In genomic region chr4:55089922-55090321, GRCh38 we compare ENCODE assay signal across 27 cellular contexts. TPM values are rescaled to one million over a fixed set of nuclear protein-coding genes. Genes with fewer than 3 reads are reported as not detected.
"Had no signal": no experiment of that assay in that cellular context is flagged by ENCODE, and none has a peak within 500 bp of the region (broad histone marks: within the 10 kb centered on the region; RNA-seq: fewer than 3 reads in every experiment).

No MANE protein-coding gene starts in this region.

- H3K4me3 ChIP-seq: SJCRH30 had no signal

- H3K4me2 ChIP-seq: SK-N-SH had no signal

- H3K9ac ChIP-seq: SK-N-SH had no signal

- ATAC-seq: activated T-helper 17 cell treated with anti-CD3 and anti-CD28 coated beads, Interleukin-2, amount 50 U/mL, for 72 hours had no signal

- H3K9me3 ChIP-seq: SJCRH30, SK-N-SH had no signal

- H3K27ac ChIP-seq: SJCRH30, VCaP had no signal

- H3K9me3 Mint-ChIP-seq: activated CD4-positive, alpha-beta memory T cell treated with anti-CD3 and anti-CD28 coated beads, Interleukin-2, amount 10 ng/mL, durations not matched to agents 7 days and 5 days; activated naive CD4-positive, alpha-beta T cell treated with anti-CD3 and anti-CD28 coated beads for 36 hours; activated T-helper 17 cell treated with anti-CD3 and anti-CD28 coated beads, Interleukin-2, amount 50 U/mL, for 72 hours; brain had no signal

- H3K36me3 Mint-ChIP-seq: activated naive CD8-positive, alpha-beta T cell; brain had no signal

- H3K27ac Mint-ChIP-seq: activated CD4-positive, alpha-beta memory T cell treated with anti-CD3 and anti-CD28 coated beads, Interleukin-2, amount 10 ng/mL, durations not matched to agents 7 days and 5 days; activated naive CD4-positive, alpha-beta T cell treated with anti-CD3 and anti-CD28 coated beads for 36 hours; activated naive CD8-positive, alpha-beta T cell; activated T-helper 17 cell treated with anti-CD3 and anti-CD28 coated beads, Interleukin-2, amount 50 U/mL, for 72 hours; brain had no signal

- H3K36me3 ChIP-seq: SJCRH30 had no signal

- H3K27me3 ChIP-seq: SJCRH30 had no signal

- H3K4me3 Mint-ChIP-seq: activated CD4-positive, alpha-beta memory T cell treated with anti-CD3 and anti-CD28 coated beads, Interleukin-2, amount 10 ng/mL, durations not matched to agents 7 days and 5 days; activated naive CD4-positive, alpha-beta T cell treated with anti-CD3 and anti-CD28 coated beads for 36 hours; activated naive CD8-positive, alpha-beta T cell; activated T-helper 17 cell treated with anti-CD3 and anti-CD28 coated beads, Interleukin-2, amount 50 U/mL, for 72 hours; brain had no signal

- H3K27me3 Mint-ChIP-seq: activated CD4-positive, alpha-beta memory T cell treated with anti-CD3 and anti-CD28 coated beads, Interleukin-2, amount 10 ng/mL, durations not matched to agents 7 days and 5 days had no signal

- DNase-seq: activated CD4-positive, alpha-beta memory T cell treated with anti-CD3 and anti-CD28 coated beads, Interleukin-2, amount 10 ng/mL, durations not matched to agents 7 days and 5 days; activated CD4-positive, alpha-beta T cell treated with anti-CD3 and anti-CD28 coated beads, Interleukin-2, amount 50 U/mL, for 1 hour; activated CD4-positive, CD25-positive, alpha-beta regulatory T cell; activated gamma-delta T cell; activated naive CD4-positive, alpha-beta T cell treated with anti-CD3 and anti-CD28 coated beads for 36 hours; activated T-cell treated with anti-CD3 and anti-CD28 coated beads for 4 hours; activated T-cell treated with anti-CD3 and anti-CD28 coated beads, Interleukin-2, amount 50 U/mL, for 48 hours; amygdala; Kasumi-1; KBM-7; NCI-H1417; NCI-H1930; NCI-H2171; NCI-H2227 treated with DMSO at 0.1 percent for 48 hours; NCI-H446 treated with DMSO at 0.1 percent for 48 hours; NCI-H524 treated with DMSO at 0.1 percent for 48 hours; NCI-H82; SJCRH30; SK-N-SH; T-helper 1 cell had no signal

- H3K4me1 ChIP-seq: SJCRH30 had no signal

- H3K4me1 Mint-ChIP-seq: activated CD4-positive, alpha-beta memory T cell treated with anti-CD3 and anti-CD28 coated beads, Interleukin-2, amount 10 ng/mL, durations not matched to agents 7 days and 5 days; activated T-helper 17 cell treated with anti-CD3 and anti-CD28 coated beads, Interleukin-2, amount 50 U/mL, for 72 hours had no signal

RNA-seq across cellular contexts. Expression of gene KDR, which starts 35.5 kb away (rescaled TPM):
- total RNA-seq: activated CD4-positive, alpha-beta memory T cell treated with anti-CD3 and anti-CD28 coated beads, Interleukin-2, amount 10 ng/mL, durations not matched to agents 7 days and 5 days; activated CD8-positive, alpha-beta memory T cell treated with anti-CD3 and anti-CD28 coated beads for 36 hours; activated naive CD4-positive, alpha-beta T cell treated with anti-CD3 and anti-CD28 coated beads for 36 hours; activated T-helper 17 cell treated with anti-CD3 and anti-CD28 coated beads, Interleukin-2, amount 50 U/mL, for 72 hours; OCI-LY7; T-helper 2 cell treated with Interferon-gamma antibody and Interleukin-4, amounts not matched to agents 100 ng/mL and 5 ng/mL, for 36 hours had no signal
- polyA plus RNA-seq: SK-N-SH had no signal
